ENCODE assay signal across 14 cellular contexts in genomic region chr10:15856328-15857000, GRCh38. TPM values are rescaled to one million over a fixed set of nuclear protein-coding genes. Genes with fewer than 3 reads are reported as not detected.
DNase-seq lines count a peak whose midpoint lies in the region; ATAC-seq, FAIRE-seq and TF ChIP-seq lines count a peak whose summit lies in the region.
"Had no signal": no experiment of that assay in that cellular context is flagged by ENCODE, and none has a peak within 500 bp of the region (broad histone marks: within the 10 kb centered on the region; RNA-seq: fewer than 3 reads in every experiment).

No MANE protein-coding gene starts in this region.

- H3K4me2 ChIP-seq in K562 (ENCODE audit: insufficient read depth, low read length), result peak overlapping the region; percentile 71
- H3K4me2 ChIP-seq in neural cell (ENCODE audit: low read length), result no peak overlapping the region

- in situ Hi-C loops in K562 (cut with MboI), result no loop called here

- H4K20me1 ChIP-seq in K562 (replicated peaks; ENCODE audit: control insufficient read depth, insufficient read depth, low read length) (no peaks in the 10 kb centered on the region), neural cell (ENCODE audit: insufficient read depth) (no peaks in the 10 kb centered on the region)

- H3K27me3 ChIP-seq in K562 (ENCODE audit: control insufficient read depth in 2 of 2, insufficient read depth in 2 of 2, low read length in 2 of 2) (no peaks in the 10 kb centered on the region), neural cell (ENCODE audit: insufficient read depth, low read depth, low read length) (no peaks in the 10 kb centered on the region)
- H3K27me3 ChIP-seq: neutrophil had no signal

- POLR2A ChIA-PET in K562 (lab: Yijun Ruan, JAX), result interaction anchor here (0.6 to 0.7 kb wide), 2 partner anchors 10 to 120 kb away, joined by 3 read pairs; no protein-coding TSS in a partner anchor

- H3K9ac ChIP-seq in K562 (ENCODE audit: insufficient read depth in 1 of 2, low read depth in 2 of 2, low read length in 2 of 2) (peak overlapping the region in 1 of 2 experiments; percentile 27; a peak in 2 of 4 replicates), neural cell (ENCODE audit: low read length) (no peak overlapping the region)

- H3K27ac ChIP-seq in K562 (ENCODE audit: extremely low read depth, low read depth, low read length) (peak overlapping the region; percentile 37; the same call in 2 of the 3 replicates), neural cell (ENCODE audit: low read length) (no peak overlapping the region)
- H3K27ac ChIP-seq: left ventricle myocardium inferior, neutrophil, skin epidermis had no signal

- CTCF ChIA-PET in K562 (lab: Yijun Ruan, JAX; ENCODE audit: low intra/inter-chr PET ratio), result interaction anchor here (0.6 kb wide), 1 partner anchor 1498 kb away, joined by 3 read pairs; no protein-coding TSS in a partner anchor

- H3K9me3 ChIP-seq in K562 (replicated peaks; ENCODE audit: control insufficient read depth, insufficient read depth, low read depth, low read length) (no peaks in the 10 kb centered on the region; the same call in 1 of the 2 replicates), neural cell (ENCODE audit: low read length) (no peaks in the 10 kb centered on the region)
- H3K9me3 ChIP-seq: neutrophil had no signal

- peak overlapping the region; percentile 6; the same call in 1 of the 2 replicates for H3K4me3 ChIP-seq in K562
- H3K4me3 ChIP-seq in neural cell (ENCODE audit: low read length), result peak overlapping the region; percentile 4
- H3K4me3 ChIP-seq: left ventricle myocardium inferior, skin epidermis had no signal

- DNase-seq in ELR (ENCODE audit: low read depth) (peak; percentile 6), M059J (ENCODE audit: low read depth) (peak; percentile 20), K562 (ENCODE audit: extremely low read depth in 1 of 4, low spot score in 3 of 4) (peak; percentile 43 to 57 (median 48)), GM19238 (ENCODE audit: insufficient read length, low spot score) (no peak)
- DNase-seq: activated CD4-positive, alpha-beta memory T cell treated with anti-CD3 and anti-CD28 coated beads, Interleukin-2, amount 10 ng/mL, durations not matched to agents 7 days and 5 days; activated effector memory CD4-positive, alpha-beta T cell treated with Interleukin-2 at 50 U/mL for 16 hours; head of caudate nucleus; left ventricle myocardium inferior; NCI-H2081 treated with DMSO at 0.1 percent for 48 hours had no signal

- H3K4me1 ChIP-seq in K562 (replicated peaks in 1 of 2; ENCODE audit: control insufficient read depth in 2 of 2, insufficient read depth in 2 of 2, low read length in 2 of 2), result peaks cover 9 to 22% of the 10 kb centered on the region in 2 experiments; a peak in 4 of 5 replicates

- no peaks in the 10 kb centered on the region for H3K9me2 ChIP-seq in neural cell (ENCODE audit: insufficient read depth, low read length)

- H2AFZ ChIP-seq in K562 (ENCODE audit: low read depth, low read length) (0 out of 2 replicates have a peak overlapping the region, but pooled peaks have one; percentile 17), neural cell (ENCODE audit: low read depth, low read length) (no peak overlapping the region)

- peak; percentile 71 for ATAC-seq in K562
- no peak for ATAC-seq in HG02870 (IDR thresholded peaks at IDR 0.05; ENCODE audit: unreplicated experiment)
- no peak for ATAC-seq in HG02981 (IDR thresholded peaks at IDR 0.05; ENCODE audit: unreplicated experiment)

- TF ChIP-seq RAD21 in K562 (CRISPR knock-in tag; conservative IDR thresholded peaks at IDR 0.05 in 1 of 2, IDR thresholded peaks at IDR 0.05 in 1 of 2) (no peak), neural cell (conservative IDR thresholded peaks at IDR 0.05) (no peak)

- no peak for FAIRE-seq in K562 (lab: Jason Lieb, UNC)

- no TSS peak for BruUV-seq in K562 (replicated peaks; lab: Mats Ljungman, UMichigan)

- 51% methylated on average over 4 of the region's 4 CpGs for whole genome bisulfite sequencing in K562 (ENCODE audit: insufficient coverage, low coverage, missing lambda C conversion rate)

- no peaks in the 10 kb centered on the region for H3K9me1 ChIP-seq in K562 (ENCODE audit: control insufficient read depth, insufficient read depth, low read length)

- TF ChIP-seq CTCF in K562 (IDR thresholded peaks at IDR 0.05 in 2 of 3, conservative IDR thresholded peaks at IDR 0.05 in 1 of 3; ENCODE audit: insufficient read depth in 2 of 3, low read depth in 1 of 3, low read length in 3 of 3) (no peak), neural cell (IDR thresholded peaks at IDR 0.05; ENCODE audit: poor library complexity, severe bottlenecking) (no peak)

- no peak for TF ChIP-seq EP300 in K562 (IDR thresholded peaks at IDR 0.05; ENCODE audit: low read length)
- no peak for TF ChIP-seq EP300 in neural cell (conservative IDR thresholded peaks at IDR 0.05; ENCODE audit: poor library complexity, severe bottlenecking)

- intact Hi-C loops in K562 (cut with micrococcal nuclease), result loop anchor here (5.0 kb wide), 1 partner anchor 49 kb away; no protein-coding TSS in a partner anchor

- no peaks in the 10 kb centered on the region for H3F3A ChIP-seq in neural cell (ENCODE audit: insufficient read depth, low read length, poor library complexity, severe bottlenecking)

- H3K79me2 ChIP-seq in K562 (ENCODE audit: control insufficient read depth, insufficient read depth, low read length) (peaks cover 90% of the 10 kb centered on the region), neural cell (replicated peaks; ENCODE audit: insufficient read depth, low read length) (peaks cover 46% of the 10 kb centered on the region)

- H3K36me3 ChIP-seq in K562 (ENCODE audit: control insufficient read depth, insufficient read depth, low read length) (peaks cover 9% of the 10 kb centered on the region; the same call in 2 of the 3 replicates), neural cell (ENCODE audit: insufficient read depth, low read length) (no peaks in the 10 kb centered on the region)
- H3K36me3 ChIP-seq: neutrophil had no signal

- no peak for TF ChIP-seq POLR2A in K562 (conservative IDR thresholded peaks at IDR 0.05)

TF ChIP-seq in K562, 482 proteins besides CTCF, POLR2A, EP300 and RAD21 (continues in another document):
- TF ChIP-seq NFIC (IDR thresholded peaks at IDR 0.05) (peak; percentile 81), HINFP (tag; conservative IDR thresholded peaks at IDR 0.05; ENCODE audit: low read depth) (0 out of 2 replicates have a peak, but pooled peaks have one; percentile 42), CBX2 (IDR thresholded peaks at IDR 0.05; ENCODE audit: insufficient read depth, low read length, poor library complexity, severe bottlenecking) (no peak), TCF3 (CRISPR knock-in tag; IDR thresholded peaks at IDR 0.05) (no peak)

TF ChIP-seq in neural cell, 6 proteins besides CTCF, POLR2A, EP300 and RAD21:
- TF ChIP-seq POLR2AphosphoS5 (IDR thresholded peaks at IDR 0.05) (no peak), REST (IDR thresholded peaks at IDR 0.05; ENCODE audit: borderline replicate concordance) (no peak), EZH2 (IDR thresholded peaks at IDR 0.05; ENCODE audit: borderline replicate concordance, insufficient read depth, low read length, poor library complexity, severe bottlenecking) (no peak)

RNA-seq across cellular contexts. Expression of gene MINDY3, which starts 3.8 kb away (rescaled TPM):
- total RNA-seq in M059J (2014; rRNA removed; shearing (Covaris generic)), result 10.5 and 12.5 TPM in 2 replicates
- total RNA-seq in K562 (2011; cell fraction: chromatin; rRNA removed; ENCODE audit: low replicate concordance), result 13.0 and 53.9 TPM in 2 replicates
- 7.5 and 9.9 TPM in 2 replicates for total RNA-seq in K562 (2011; cell fraction: nucleolus; rRNA removed)
- total RNA-seq in K562 (2011; cell fraction: nucleoplasm; rRNA removed), result 25.6 and 40.0 TPM in 2 replicates
- total RNA-seq in K562 (2014; rRNA removed) (11.7 and 14.0 TPM in 2 replicates), K562 (2014; rRNA removed; fragmentation: Illumina TruSeq; extraction: Trizol) (29.1 and 33.9 TPM in 2 replicates), K562 (2015; rRNA removed; fragmentation: Illumina TruSeq; extraction: Trizol) (28.8 and 29.5 TPM in 2 replicates), K562 (2021) (22.0 and 23.0 TPM in 2 replicates)
- polyA plus RNA-seq in K562 (2011; rRNA removed) (17.1 and 18.3 TPM in 2 replicates), K562 (2014; fragmentation: Illumina TruSeq; extraction: Trizol) (21.3 and 23.6 TPM in 2 replicates), K562 (2014; fragmentation: Nextera tagmentation; extraction: Ambion mirVana) (10 to 100 TPM; 34.2 to 35.9 TPM), K562 (2014; rRNA removed) (14.7 and 19.2 TPM in 2 replicates), neural cell (43.8 and 56.5 TPM in 2 replicates)
- polyA plus RNA-seq in K562 (2011; cell fraction: cytosol; rRNA removed), result 2.9 and 6.9 TPM in 2 replicates
- 17.9 and 29.3 TPM in 2 replicates for polyA plus RNA-seq in K562 (2011; cell fraction: nucleus; rRNA removed)
- polyA plus RNA-seq in K562 (2012), result 16.7 and 29.5 TPM in 2 replicates
- polyA minus RNA-seq in K562 (2011; rRNA and poly(A)+ RNA removed), result 24.1 and 28.4 TPM in 2 replicates
- polyA minus RNA-seq in K562 (2011; cell fraction: cytosol; rRNA and poly(A)+ RNA removed), result 9.4 and 10.1 TPM in 2 replicates
- polyA minus RNA-seq in K562 (2011; cell fraction: nucleus; rRNA and poly(A)+ RNA removed), result 29.1 and 59.8 TPM in 2 replicates
- polyA minus RNA-seq in neural cell, result 71.1 and 72.0 TPM in 2 replicates
